Comparison of ENCODE assay signal across 19 cellular contexts in the genomic region with DNA sequence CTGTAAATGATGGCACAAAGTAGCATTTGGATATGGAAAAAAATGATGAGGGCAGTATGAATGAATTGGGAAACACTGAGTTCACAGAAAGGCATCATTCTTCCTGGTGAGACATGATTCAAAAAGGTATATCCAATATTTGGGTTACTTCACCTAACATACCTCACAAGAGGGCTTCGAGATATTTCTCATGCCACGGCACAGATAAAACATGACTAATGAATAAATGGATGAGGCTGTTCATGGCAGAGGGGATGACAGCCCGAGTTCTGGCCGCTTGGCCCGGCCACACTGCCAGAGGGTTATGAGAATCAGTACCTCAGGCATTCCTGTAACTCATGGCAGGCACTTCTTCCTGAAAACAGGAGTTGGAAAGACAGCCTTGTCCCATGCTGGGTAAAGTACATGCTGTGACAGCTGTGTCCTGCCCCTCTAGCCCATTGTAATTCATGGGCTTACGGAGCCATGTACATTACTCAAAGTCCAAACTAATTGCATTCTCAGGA.
"Had no signal": no experiment of that assay in that cellular context is flagged by ENCODE, and none has a peak within 500 bp of the region (broad histone marks: within the 10 kb centered on the region; RNA-seq: fewer than 3 reads in every experiment).

No MANE protein-coding gene starts in this region.

- H3K4me1 ChIP-seq: SJSA1 had no signal

- H3K9me3 ChIP-seq: SJSA1 had no signal

- H3K27ac ChIP-seq: SJSA1, SK-N-MC had no signal

- H3K27me3 ChIP-seq: SJSA1 had no signal

- H3K4me3 ChIP-seq: SJSA1, SK-N-MC had no signal

- FAIRE-seq: RCC 7860 had no signal

- DNase-seq: KBM-7, MV-4-11, NCI-H1048, NCI-H1105, NCI-H1417, NCI-H1436 treated with DMSO at 0.1 percent for 48 hours, NCI-H1694, NCI-H187 treated with DMSO at 0.1 percent for 48 hours, NCI-H2029 treated with DMSO at 0.1 percent for 48 hours, NCI-H2171 treated with DMSO at 0.1 percent for 48 hours, NCI-H524, NCI-H526 treated with DMSO at 0.1 percent for 48 hours, NCI-H774, Right ventricle myocardium superior, RPMI8226, SIG-M5 had no signal
